ENCODE assay signal across 8 cellular contexts in the genomic region with DNA sequence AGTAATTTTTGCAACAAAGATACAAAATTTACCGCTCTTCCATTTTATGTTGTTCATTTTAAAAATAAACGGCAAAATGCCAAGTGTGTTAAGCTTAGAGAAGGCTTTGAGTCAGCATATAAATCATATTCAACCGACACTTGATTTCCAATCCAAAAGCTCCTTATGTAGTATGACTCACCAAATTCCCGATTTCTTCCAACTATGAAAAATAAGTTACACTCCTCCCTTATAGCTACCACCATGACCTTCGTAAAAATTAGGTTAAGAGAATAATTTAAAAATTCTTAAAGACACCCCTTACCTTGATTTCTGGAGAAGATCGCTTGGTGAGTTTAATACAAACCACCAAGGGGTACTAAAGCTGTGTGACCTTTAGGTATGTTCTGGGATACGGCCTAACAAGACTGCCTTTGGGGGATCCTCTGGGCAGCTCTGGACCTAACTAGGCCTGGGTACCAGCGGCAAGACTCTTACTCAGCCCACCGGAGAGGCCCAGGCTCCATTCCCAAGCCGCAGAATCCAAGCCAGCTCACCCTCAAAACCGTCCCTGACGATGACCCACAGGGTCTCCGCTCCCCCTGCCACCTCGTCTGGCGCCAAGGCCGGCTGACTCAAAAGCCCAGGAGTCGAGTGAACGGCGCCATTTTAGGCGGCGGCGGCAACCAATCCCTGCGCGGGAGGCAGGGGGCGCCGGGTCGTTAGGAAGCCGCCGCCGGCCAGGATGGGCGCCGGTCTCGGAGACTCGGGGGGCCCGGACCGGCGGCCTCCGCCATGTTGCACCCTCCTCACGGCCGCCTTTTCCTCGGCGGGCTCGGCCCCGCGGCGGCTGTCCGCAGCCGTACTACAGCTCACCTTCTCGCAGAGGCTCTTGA. TPM values are rescaled to one million over a fixed set of nuclear protein-coding genes. Genes with fewer than 3 reads are reported as not detected.
DNase-seq lines count a peak whose midpoint lies in the region; ATAC-seq and TF ChIP-seq lines count a peak whose summit lies in the region.

No MANE protein-coding gene starts in this region.

- H3K27me3 Mint-ChIP-seq in natural killer cell (ENCODE audit: low read depth in 2 of 2) = no peaks in the 10 kb centered on the region

- H4K20me1 ChIP-seq in OCI-LY3 (ENCODE audit: insufficient read depth, low read length) = peaks cover 48% of the 10 kb centered on the region

- no peaks in the 10 kb centered on the region for H3K36me3 Mint-ChIP-seq in natural killer cell

- H3K4me3 Mint-ChIP-seq in natural killer cell = peak overlapping the region; percentile 97

- H3K4me1 ChIP-seq in OCI-LY3 (ENCODE audit: low read length) = peaks cover 37% of the 10 kb centered on the region

- H3K9me3 ChIP-seq in OCI-LY3 (ENCODE audit: insufficient read depth, low read length) = no peaks in the 10 kb centered on the region

- intact Hi-C loops in natural killer cell (cut with micrococcal nuclease) = loop anchor here (10.0 kb wide), 1 partner anchor 300 kb away; the partner anchor contains the start of gene JADE2

- H3K4me3 ChIP-seq in OCI-LY3 (ENCODE audit: low read length) = peak overlapping the region; percentile 95

- peaks cover 69% of the 10 kb centered on the region for H3K79me2 ChIP-seq in OCI-LY3 (ENCODE audit: low read length)

- no peaks in the 10 kb centered on the region for H3K9me3 Mint-ChIP-seq in natural killer cell

- DNase-seq in AML-193 (lab: John Stamatoyannopoulos, UW) = peak; percentile 27 to 35
- DNase-seq in activated T-helper 1 cell treated with anti-CD3 and anti-CD28 coated beads, Interleukin-2, amount 50 U/mL, for 16 hours (ENCODE audit: low read depth in 1 of 2, low spot score in 1 of 2) = peak; percentile 15 to 48
- DNase-seq in fibroblast of peridontal ligament (ENCODE audit: extremely low read depth) = peak; percentile 81
- peak; percentile 72 for DNase-seq in natural killer cell
- peak; percentile 46 to 81 (median 64) for DNase-seq in stimulated activated naive CD4-positive, alpha-beta T cell (lab: John Stamatoyannopoulos, UW)

- H3K27ac ChIP-seq in OCI-LY3 (ENCODE audit: low read length) = peak overlapping the region; percentile 80

- peaks cover 17% of the 10 kb centered on the region for H3K36me3 ChIP-seq in OCI-LY3 (replicated peaks; ENCODE audit: low read depth, low read length)

- H2AFZ ChIP-seq in OCI-LY3 (ENCODE audit: low read depth, low read length) = 0 out of 2 replicates have a peak overlapping the region, but pooled peaks have one; percentile 8

- H3K9ac ChIP-seq in OCI-LY3 (ENCODE audit: low read length) = peak overlapping the region; percentile 89

- peak overlapping the region; percentile 96 to 100 for H3K27ac Mint-ChIP-seq in natural killer cell

- TF ChIP-seq CTCF in OCI-LY3 (IDR thresholded peaks at IDR 0.05; ENCODE audit: low read depth, low read length) = no peak
- TF ChIP-seq CTCF in natural killer cell (IDR thresholded peaks at IDR 0.05) = peak; percentile 23

- no peaks in the 10 kb centered on the region for H3K27me3 ChIP-seq in OCI-LY3 (ENCODE audit: low read depth, low read length)

- H3K4me2 ChIP-seq in OCI-LY3 (ENCODE audit: low read length) = peak overlapping the region; percentile 86

- H3K4me1 Mint-ChIP-seq in natural killer cell = peaks cover 62 to 68% of the 10 kb centered on the region in 2 donors

- ATAC-seq in GM19023 (IDR thresholded peaks at IDR 0.05; ENCODE audit: unreplicated experiment) (peak; percentile 33), HG03175 (IDR thresholded peaks at IDR 0.05; ENCODE audit: unreplicated experiment) (peak; percentile 35), natural killer cell (peak; percentile 34 to 51 (median 43))

RNA-seq across cellular contexts. Expression of gene PPP2CA, which starts 0.7 kb away (rescaled TPM):
- 100 to 1,000 TPM; 188 to 205 (median 191) TPM for total RNA-seq in natural killer cell

RNA-seq across cellular contexts. Expression of gene SKP1, which starts 48.4 kb away (rescaled TPM):
- 100 to 1,000 TPM; 301 to 338 (median 315) TPM for total RNA-seq in natural killer cell

Comparison
In these comparisons a context has a peak if more than half of its experiments do, and no peak if none do; other contexts are left out.
1. Peak in every context shown above with its lines: DNase-seq, ATAC-seq, H3K4me3 ChIP-seq and H3K27ac ChIP-seq.
2. DNase-seq: peak in every context shown above with its lines; median percentile 81 in fibroblast of peridontal ligament; 72 in natural killer cell; 64 in stimulated activated naive CD4-positive, alpha-beta T cell; 32 in activated T-helper 1 cell treated with anti-CD3 and anti-CD28 coated beads, Interleukin-2, amount 50 U/mL, for 16 hours; 31 in AML-193.